Comparison of ENCODE assay signal across 26 cellular contexts in the genomic region with DNA sequence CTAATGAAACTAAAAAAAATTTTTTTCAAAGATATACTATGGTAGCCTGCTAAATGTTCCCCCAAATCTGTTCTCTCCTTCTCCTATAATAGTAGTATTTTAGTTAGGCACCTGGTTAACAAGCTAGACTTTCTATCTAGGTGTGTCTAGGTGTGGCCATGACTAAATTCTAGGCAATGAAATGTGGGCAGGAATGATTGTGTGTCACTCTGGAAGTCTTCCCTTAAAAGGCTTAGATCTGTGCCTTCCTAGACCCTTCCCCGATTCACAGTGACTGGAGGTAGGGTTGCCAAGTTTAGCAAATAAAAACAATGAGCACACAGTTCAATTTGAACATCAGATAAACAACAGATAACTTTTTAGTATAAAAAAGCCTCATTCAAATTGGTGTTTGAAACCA. TPM values are rescaled to one million over a fixed set of nuclear protein-coding genes. Genes with fewer than 3 reads are reported as not detected.
A peak's percentile ranks its signal among the peaks of the same experiment; 100 is the strongest.
DNase-seq lines count a peak whose midpoint lies in the region; ATAC-seq, FAIRE-seq and TF ChIP-seq lines count a peak whose summit lies in the region.
"Had no signal": no experiment of that assay in that cellular context is flagged by ENCODE, and none has a peak within 500 bp of the region (broad histone marks: within the 10 kb centered on the region; RNA-seq: fewer than 3 reads in every experiment).

No MANE protein-coding gene starts in this region.

- no peaks in the 10 kb centered on the region for H3F3A ChIP-seq in PC-3 (ENCODE audit: low read length, unreplicated experiment)

- H3K9me2 ChIP-seq in PC-3 (replicated peaks; ENCODE audit: low read length), result no peaks in the 10 kb centered on the region

- H2BK5ac ChIP-seq in H9 (ENCODE audit: insufficient read length, low read length), result no peak overlapping the region

- no peaks in the 10 kb centered on the region for H3K27me3 ChIP-seq in H9 (ENCODE audit: insufficient read depth, low read length)
- H3K27me3 ChIP-seq in PC-3 (ENCODE audit: low read length), result no peaks in the 10 kb centered on the region
- no peaks in the 10 kb centered on the region for H3K27me3 ChIP-seq in bronchial epithelial cell (ENCODE audit: control insufficient read depth, insufficient read depth, low read length)
- H3K27me3 ChIP-seq: BLaER1 had no signal

- H3K9ac ChIP-seq in H9 (ENCODE audit: extremely low read depth, insufficient read length, low read length) (no peak overlapping the region), PC-3 (ENCODE audit: low read length) (peak overlapping the region; percentile 47; the same call in 1 of the 2 replicates)
- H3K9ac ChIP-seq: BLaER1, KMS-11 had no signal

- H3K79me1 ChIP-seq in H9 (ENCODE audit: insufficient read depth, low read depth, low read length, poor library complexity, severe bottlenecking), result no peaks in the 10 kb centered on the region

- H3K9me3 ChIP-seq in H9 (ENCODE audit: control insufficient read depth, low read depth, low read length), result no peaks in the 10 kb centered on the region
- H3K9me3 ChIP-seq in PC-3 (ENCODE audit: low read length), result no peaks in the 10 kb centered on the region
- H3K9me3 ChIP-seq: BLaER1 had no signal

- no peaks in the 10 kb centered on the region for H4K20me1 ChIP-seq in H9 (ENCODE audit: control insufficient read depth, insufficient read depth, insufficient read length)
- no peaks in the 10 kb centered on the region for H4K20me1 ChIP-seq in PC-3 (ENCODE audit: low read length)
- H4K20me1 ChIP-seq: BLaER1 had no signal

- no peak overlapping the region for H3T11ph ChIP-seq in H9 (ENCODE audit: low read length)

- DNase-seq in H9 (no peak), PC-3 (peak; percentile 89), bronchial epithelial cell (ENCODE audit: low read depth) (peak; percentile 95), kidney tubule cell (ENCODE audit: low spot score) (peak; percentile 24), left ventricle myocardium superior (no peak), NCI-H1105 (lab: John Stamatoyannopoulos, UW) (no peak)
- no peak for DNase-seq in stimulated activated naive CD8-positive, alpha-beta T cell treated with anti-CD3 and anti-CD28 coated beads, Interleukin-15, amount 100 ng/mL, for 72 hours
- no peak for DNase-seq in activated naive CD4-positive, alpha-beta T cell treated with anti-CD3 and anti-CD28 coated beads, Interleukin-2, amount 50 U/mL, for 72 hours (ENCODE audit: low spot score in 2 of 2)
- DNase-seq: CD4-positive, CD25-positive, alpha-beta regulatory T cell; HFFc6; NCI-H1092 treated with DMSO at 0.1 percent for 48 hours; NCI-H1436 treated with DMSO at 0.1 percent for 48 hours; NCI-H187 treated with DMSO at 0.1 percent for 48 hours; NCI-H2107; NCI-H446; NCI-H524 treated with DMSO at 0.1 percent for 48 hours; NCI-H774; NK-92 treated with Interleukin-12 subunit alpha and Interleukin-12 subunit beta, amount 100 ng/mL, for 24 hours; RPMI8226; SIG-M5 had no signal

- peaks cover 6 to 13% of the 10 kb centered on the region in 2 experiments; a peak in 2 of 4 replicates for H3K4me1 Mint-ChIP-seq in H9
- H3K4me1 Mint-ChIP-seq in stimulated activated naive CD8-positive, alpha-beta T cell treated with anti-CD3 and anti-CD28 coated beads, Interleukin-15, amount 100 ng/mL, for 72 hours, result peaks cover 5% of the 10 kb centered on the region
- H3K4me1 Mint-ChIP-seq: CD4-positive, CD25-positive, alpha-beta regulatory T cell; IgD-negative memory B cell had no signal

- H3K27me3 Mint-ChIP-seq in H9 (ENCODE audit: low read depth), result no peaks in the 10 kb centered on the region; the same call in 1 of the 2 replicates
- H3K27me3 Mint-ChIP-seq in stimulated activated naive CD8-positive, alpha-beta T cell treated with anti-CD3 and anti-CD28 coated beads, Interleukin-15, amount 100 ng/mL, for 72 hours, result no peaks in the 10 kb centered on the region

- no peak overlapping the region for H3K4ac ChIP-seq in H9 (ENCODE audit: low read depth, low read length)

- no peak overlapping the region for H3K4me3 Mint-ChIP-seq in H9
- no peak overlapping the region for H3K4me3 Mint-ChIP-seq in stimulated activated naive CD8-positive, alpha-beta T cell treated with anti-CD3 and anti-CD28 coated beads, Interleukin-15, amount 100 ng/mL, for 72 hours
- H3K4me3 Mint-ChIP-seq: CD4-positive, CD25-positive, alpha-beta regulatory T cell; HFFc6; IgD-negative memory B cell had no signal

- ATAC-seq in PC-3, result peak; percentile 90
- ATAC-seq in left ventricle myocardium superior, result no peak
- no peak for ATAC-seq in stimulated activated naive CD8-positive, alpha-beta T cell treated with anti-CD3 and anti-CD28 coated beads, Interleukin-15, amount 100 ng/mL, for 72 hours
- no peak for ATAC-seq in activated naive CD4-positive, alpha-beta T cell treated with anti-CD3 and anti-CD28 coated beads, Interleukin-2, amount 50 U/mL, for 72 hours

- H3K4me2 ChIP-seq in H9 (ENCODE audit: insufficient read depth, insufficient read length, low read length), result no peak overlapping the region
- peak overlapping the region; percentile 75 for H3K4me2 ChIP-seq in PC-3 (ENCODE audit: low read length)
- H3K4me2 ChIP-seq: BLaER1, KMS-11 had no signal

- no peaks in the 10 kb centered on the region for H3K36me3 Mint-ChIP-seq in H9 (ENCODE audit: insufficient read depth in 1 of 3, low read depth in 3 of 3)
- no peaks in the 10 kb centered on the region for H3K36me3 Mint-ChIP-seq in activated naive CD4-positive, alpha-beta T cell treated with anti-CD3 and anti-CD28 coated beads, Interleukin-2, amount 50 U/mL, for 72 hours
- H3K36me3 Mint-ChIP-seq: CD4-positive, CD25-positive, alpha-beta regulatory T cell; IgD-negative memory B cell had no signal

- no CpG with 5 or more reads among the region's 1 CpG for WGBS in H9 (ENCODE audit: extremely low coverage, insufficient read length, low lambda C conversion rate)

- no peak overlapping the region for H3K14ac ChIP-seq in H9 (ENCODE audit: insufficient read depth, low read length)

- POLR2A ChIA-PET in PC-3 (lab: Charles Lee; ENCODE audit: unreplicated experiment), result interaction anchor here (0.6 to 1.0 kb wide), 2 partner anchors 25 to 136 kb away, joined by 3 to 5 read pairs; no protein-coding TSS in a partner anchor

- H4K91ac ChIP-seq in H9 (ENCODE audit: insufficient read length, low read depth, low read length), result no peak overlapping the region

- H3K18ac ChIP-seq in H9 (ENCODE audit: insufficient read length, low read depth, low read length), result no peak overlapping the region

- no peak overlapping the region for H2BK15ac ChIP-seq in H9 (ENCODE audit: low read depth, low read length)

- no peak overlapping the region for H2AK5ac ChIP-seq in H9 (ENCODE audit: insufficient read length, low read length)

- no peak overlapping the region for H2BK120ac ChIP-seq in H9 (ENCODE audit: low read depth, low read length, poor library complexity, severe bottlenecking)

- BruUV-seq in PC-3 (replicated peaks; lab: Mats Ljungman, UMichigan), result no TSS peak

- FAIRE-seq in bronchial epithelial cell (lab: Jason Lieb, UNC), result no peak
- FAIRE-seq: D721Med, H54 had no signal

- intact Hi-C loops in PC-3 (cut with micrococcal nuclease), result no loop called here
- intact Hi-C loops in left ventricle myocardium superior (cut with micrococcal nuclease), result no loop called here

- no peaks in the 10 kb centered on the region for H3K23me2 ChIP-seq in H9 (ENCODE audit: insufficient read length, low read depth, low read length, poor library complexity, severe bottlenecking)

- H2BK20ac ChIP-seq in H9 (ENCODE audit: low read depth, low read length, poor library complexity, severe bottlenecking), result no peak overlapping the region

- H3K36me3 ChIP-seq in PC-3 (ENCODE audit: low read depth, low read length) (no peaks in the 10 kb centered on the region), bronchial epithelial cell (ENCODE audit: control insufficient read depth, insufficient read depth, low read length) (no peaks in the 10 kb centered on the region)
- H3K36me3 ChIP-seq: BLaER1 had no signal

- H3K27ac Mint-ChIP-seq in H9, result no peak overlapping the region
- H3K27ac Mint-ChIP-seq in stimulated activated naive CD8-positive, alpha-beta T cell treated with anti-CD3 and anti-CD28 coated beads, Interleukin-15, amount 100 ng/mL, for 72 hours, result no peak overlapping the region
- H3K27ac Mint-ChIP-seq in activated naive CD4-positive, alpha-beta T cell treated with anti-CD3 and anti-CD28 coated beads, Interleukin-2, amount 50 U/mL, for 72 hours, result no peak overlapping the region
- H3K27ac Mint-ChIP-seq: HFFc6, IgD-negative memory B cell had no signal

- H3K23ac ChIP-seq in H9 (ENCODE audit: insufficient read length, low read depth, low read length), result no peak overlapping the region

- H3K4me3 ChIP-seq in PC-3 (ENCODE audit: low read length), result no peak overlapping the region
- H3K4me3 ChIP-seq in bronchial epithelial cell (ENCODE audit: low read depth, low read length), result no peak overlapping the region
- H3K4me3 ChIP-seq: BLaER1, SK-N-MC had no signal

- no peak overlapping the region for H2BK12ac ChIP-seq in H9 (ENCODE audit: insufficient read length, low read depth, low read length)

- H3K9me3 Mint-ChIP-seq in H9, result no peaks in the 10 kb centered on the region
- no peaks in the 10 kb centered on the region for H3K9me3 Mint-ChIP-seq in stimulated activated naive CD8-positive, alpha-beta T cell treated with anti-CD3 and anti-CD28 coated beads, Interleukin-15, amount 100 ng/mL, for 72 hours
- no peaks in the 10 kb centered on the region for H3K9me3 Mint-ChIP-seq in activated naive CD4-positive, alpha-beta T cell treated with anti-CD3 and anti-CD28 coated beads, Interleukin-2, amount 50 U/mL, for 72 hours
- H3K9me3 Mint-ChIP-seq: CD4-positive, CD25-positive, alpha-beta regulatory T cell; HFFc6; IgD-negative memory B cell had no signal

- H3K79me2 ChIP-seq in H9 (ENCODE audit: insufficient read depth, low read length) (no peaks in the 10 kb centered on the region), PC-3 (ENCODE audit: low read length) (no peaks in the 10 kb centered on the region)

- no peak for TF ChIP-seq CTCF in H9 (conservative IDR thresholded peaks at IDR 0.05)
- no peak for TF ChIP-seq CTCF in PC-3 (conservative IDR thresholded peaks at IDR 0.05; ENCODE audit: low read depth, low read length)
- no peak for TF ChIP-seq CTCF in bronchial epithelial cell (IDR thresholded peaks at IDR 0.05; ENCODE audit: insufficient read depth, low read length, severe bottlenecking)

- no peaks in the 10 kb centered on the region for H3K4me1 ChIP-seq in H9 (ENCODE audit: insufficient read depth, low read length)
- peaks cover 14% of the 10 kb centered on the region for H3K4me1 ChIP-seq in PC-3 (ENCODE audit: insufficient read depth, low read length)

- H3K27ac ChIP-seq in H9 (ENCODE audit: insufficient read length, low read depth, low read length), result no peak overlapping the region
- peak overlapping the region; percentile 69 for H3K27ac ChIP-seq in PC-3 (ENCODE audit: low read length)
- H3K27ac ChIP-seq: BLaER1, KMS-11, SK-N-MC had no signal

- CTCF ChIA-PET in PC-3 (lab: Charles Lee), result no interaction called here

- peak overlapping the region; percentile 29 for H2AFZ ChIP-seq in H9 (ENCODE audit: low read length)
- peak overlapping the region; percentile 56; the same call in 1 of the 2 replicates for H2AFZ ChIP-seq in PC-3 (ENCODE audit: low read length)

- no peak overlapping the region for H4K5ac ChIP-seq in H9 (ENCODE audit: insufficient read length, low read depth, low read length)

- no peak overlapping the region for H3K56ac ChIP-seq in H9 (ENCODE audit: insufficient read length, low read depth, low read length)

- H4K8ac ChIP-seq in H9 (replicated peaks; ENCODE audit: insufficient read length, low read depth, low read length), result no peak overlapping the region

RNA-seq across cellular contexts. Expression of a gene that starts 8.3 kb away (rescaled TPM):
- total RNA-seq in H9 (2021), result 49.5 and 59.4 TPM in 2 replicates
- total RNA-seq in PC-3 (2014; rRNA removed), result 51.4 and 52.6 TPM in 2 replicates
- 62.1 and 80.6 TPM in 2 replicates for total RNA-seq in bronchial epithelial cell
- 57.9 TPM for total RNA-seq in left ventricle myocardium superior
- total RNA-seq in activated naive CD4-positive, alpha-beta T cell treated with anti-CD3 and anti-CD28 coated beads, Interleukin-2, amount 50 U/mL, for 72 hours, result 10 to 100 TPM; 18.4 to 27.2 TPM

Comparison
In these comparisons a context has a peak if more than half of its experiments do, and no peak if none do; other contexts are left out.
1. DNase-seq: peak in PC-3 (single experiment), bronchial epithelial cell (single experiment) and kidney tubule cell (single experiment); none in H9 (single experiment), left ventricle myocardium superior (single experiment), NCI-H1105 (single experiment), stimulated activated naive CD8-positive, alpha-beta T cell treated with anti-CD3 and anti-CD28 coated beads, Interleukin-15, amount 100 ng/mL, for 72 hours (0 of 2) and activated naive CD4-positive, alpha-beta T cell treated with anti-CD3 and anti-CD28 coated beads, Interleukin-2, amount 50 U/mL, for 72 hours (0 of 2).